Comparison of ENCODE assay signal across 8 cellular contexts in genomic region chr11:33542921-33543320, GRCh38.
DNase-seq lines count a peak whose midpoint lies in the region; ATAC-seq and TF ChIP-seq lines count a peak whose summit lies in the region.

No MANE protein-coding gene starts in this region.

- TF ChIP-seq POLR2A in spleen (IDR thresholded peaks at IDR 0.05) = no peak

- ATAC-seq in activated naive CD8-positive, alpha-beta T cell treated with anti-CD3 and anti-CD28 coated beads, Interleukin-2, amount 50 U/mL, for 24 hours = no peak
- ATAC-seq in GM18498 (IDR thresholded peaks at IDR 0.05; ENCODE audit: unreplicated experiment) = no peak
- ATAC-seq in GM19397 (IDR thresholded peaks at IDR 0.05; ENCODE audit: unreplicated experiment) = no peak

- H3K9me3 ChIP-seq in hepatocyte (ENCODE audit: low read depth) (no peaks in the 10 kb centered on the region), spleen (no peaks in the 10 kb centered on the region)

- no peak overlapping the region for H3K4me3 Mint-ChIP-seq in activated naive CD8-positive, alpha-beta T cell treated with anti-CD3 and anti-CD28 coated beads, Interleukin-2, amount 50 U/mL, for 24 hours

- WGBS in hepatocyte (ENCODE audit: low lambda C conversion rate, missing lambda C conversion rate) = 72% methylated on average over 7 of the region's 7 CpGs
- 50 to 57% (median 53%) methylated on average over 7 of the region's 7 CpGs for WGBS in spleen, 5 donors

- no peaks in the 10 kb centered on the region for H3K36me3 Mint-ChIP-seq in activated naive CD8-positive, alpha-beta T cell treated with anti-CD3 and anti-CD28 coated beads, Interleukin-2, amount 50 U/mL, for 24 hours (ENCODE audit: low read depth)

- no peaks in the 10 kb centered on the region for H3K36me3 ChIP-seq in hepatocyte (replicated peaks; ENCODE audit: insufficient read depth, low read depth)
- H3K36me3 ChIP-seq in spleen = no peaks in the 10 kb centered on the region

- peaks cover 19% of the 10 kb centered on the region for H3K27me3 Mint-ChIP-seq in activated naive CD8-positive, alpha-beta T cell treated with anti-CD3 and anti-CD28 coated beads, Interleukin-2, amount 50 U/mL, for 24 hours

- intact Hi-C loops in spleen (cut with DNase I; ENCODE audit: low total_unique reads) = loop anchor here (10.0 kb wide), 1 partner anchor 158 kb away; no protein-coding TSS in a partner anchor

- no peaks in the 10 kb centered on the region for H3K79me2 ChIP-seq in hepatocyte

- TF ChIP-seq CTCF in GM12873 (IDR thresholded peaks at IDR 0.05; ENCODE audit: insufficient read depth, low read depth, low read length, missing control alignments) (peak; percentile 83), hepatocyte (IDR thresholded peaks at IDR 0.05; ENCODE audit: poor library complexity) (peak; percentile 56), spleen (IDR thresholded peaks at IDR 0.05 in 8 of 11, conservative IDR thresholded peaks at IDR 0.05 in 3 of 11) (peak in 10 of 11 experiments; percentile 32 to 77 (median 60))

- H3K4me3 ChIP-seq in hepatocyte = no peak overlapping the region
- H3K4me3 ChIP-seq in spleen = no peak overlapping the region

- no peaks in the 10 kb centered on the region for H3K4me1 Mint-ChIP-seq in activated naive CD8-positive, alpha-beta T cell treated with anti-CD3 and anti-CD28 coated beads, Interleukin-2, amount 50 U/mL, for 24 hours

- H4K20me1 ChIP-seq in hepatocyte (ENCODE audit: insufficient read depth, poor library complexity, severe bottlenecking) = no peaks in the 10 kb centered on the region

- no peak overlapping the region for H3K27ac ChIP-seq in hepatocyte
- no peak overlapping the region for H3K27ac ChIP-seq in spleen

- H3K27me3 ChIP-seq in hepatocyte = peaks cover 11% of the 10 kb centered on the region
- peaks cover 0 to 18% (median 0%) of the 10 kb centered on the region in 7 donors for H3K27me3 ChIP-seq in spleen (replicated peaks in 1 of 7)

- H2AFZ ChIP-seq in hepatocyte = no peak overlapping the region

- no peaks in the 10 kb centered on the region for H3K9me2 ChIP-seq in hepatocyte (replicated peaks; ENCODE audit: insufficient read depth)

- no peak overlapping the region for H3K4me2 ChIP-seq in hepatocyte

- H3K4me1 ChIP-seq in hepatocyte (ENCODE audit: insufficient read depth) = no peaks in the 10 kb centered on the region
- H3K4me1 ChIP-seq in spleen = peaks cover 0 to 22% (median 2%) of the 10 kb centered on the region in 6 donors

- H3K9me3 Mint-ChIP-seq in activated naive CD8-positive, alpha-beta T cell treated with anti-CD3 and anti-CD28 coated beads, Interleukin-2, amount 50 U/mL, for 24 hours = no peaks in the 10 kb centered on the region

- peak; percentile 73 for DNase-seq in AG08396 (ENCODE audit: low spot score)
- DNase-seq in NCI-H748 treated with DMSO at 0.1 percent for 48 hours (lab: John Stamatoyannopoulos, UW) = peak; percentile 33
- peak; percentile 45 for DNase-seq in activated naive CD8-positive, alpha-beta T cell treated with anti-CD3 and anti-CD28 coated beads, Interleukin-2, amount 50 U/mL, for 24 hours
- peak; percentile 63 for DNase-seq in hepatocyte (ENCODE audit: low spot score)
- DNase-seq in spleen = no peak

- no peak overlapping the region for H3K27ac Mint-ChIP-seq in activated naive CD8-positive, alpha-beta T cell treated with anti-CD3 and anti-CD28 coated beads, Interleukin-2, amount 50 U/mL, for 24 hours
